ENCODE assay signal across 19 cellular contexts in genomic region chr9:16316406-16316805, GRCh38.
DNase-seq lines count a peak whose midpoint lies in the region; TF ChIP-seq lines count a peak whose summit lies in the region.
"Had no signal": no experiment of that assay in that cellular context is flagged by ENCODE, and none has a peak within 500 bp of the region (broad histone marks: within the 10 kb centered on the region; RNA-seq: fewer than 3 reads in every experiment).

No MANE protein-coding gene starts in this region.

- no peaks in the 10 kb centered on the region for H4K20me1 ChIP-seq in BLaER1
- H4K20me1 ChIP-seq: BLaER1 treated with 17β-estradiol and CSF1 and Interleukin-3, amounts not matched to agents 10 nM and 100 nM had no signal

- DNase-seq in NCI-H1092 treated with DMSO at 0.1 percent for 48 hours (lab: John Stamatoyannopoulos, UW) = peak; percentile 11
- DNase-seq in islet precursor cell = peak; percentile 49
- DNase-seq in osteocyte (ENCODE audit: extremely low spot score, unreplicated experiment) = no peak
- DNase-seq in cerebellar cortex (ENCODE audit: low spot score) = no peak
- no peak for DNase-seq in effector memory CD4-positive, alpha-beta T cell
- no peak for DNase-seq in HUDEP-2 (lab: John Stamatoyannopoulos, UW; ENCODE audit: unreplicated experiment in 76 of 76)
- DNase-seq: Calu3; CD8-positive, alpha-beta T cell; DMS53; EL; GOT3; KBM-7; NCI-H1417; NCI-H187 treated with DMSO at 0.1 percent for 48 hours; NCI-H748 treated with DMSO at 0.1 percent for 48 hours; PC-3 had no signal

- no peaks in the 10 kb centered on the region for H3K9me3 Mint-ChIP-seq in osteocyte (ENCODE audit: unreplicated experiment)
- H3K9me3 Mint-ChIP-seq: CD8-positive, alpha-beta T cell had no signal

- H3K4me3 ChIP-seq in BLaER1 = no peak overlapping the region
- H3K4me3 ChIP-seq in effector memory CD4-positive, alpha-beta T cell (ENCODE audit: insufficient read depth, low read depth, low read length, poor library complexity, severe bottlenecking) = no peak overlapping the region
- H3K4me3 ChIP-seq: A549; BLaER1 treated with 17β-estradiol and CSF1 and Interleukin-3, amounts not matched to agents 10 nM and 100 nM had no signal

- H3K9me3 ChIP-seq in BLaER1 = no peaks in the 10 kb centered on the region
- no peaks in the 10 kb centered on the region for H3K9me3 ChIP-seq in effector memory CD4-positive, alpha-beta T cell (ENCODE audit: control insufficient read depth, low read length)
- H3K9me3 ChIP-seq: A549; BLaER1 treated with 17β-estradiol and CSF1 and Interleukin-3, amounts not matched to agents 10 nM and 100 nM had no signal

- no peaks in the 10 kb centered on the region for H3K36me3 Mint-ChIP-seq in osteocyte (ENCODE audit: unreplicated experiment)
- H3K36me3 Mint-ChIP-seq: CD8-positive, alpha-beta T cell had no signal

- H3K27ac ChIP-seq in BLaER1 = no peak overlapping the region
- no peak overlapping the region for H3K27ac ChIP-seq in effector memory CD4-positive, alpha-beta T cell (ENCODE audit: insufficient read depth, low read length, poor library complexity, severe bottlenecking)
- H3K27ac ChIP-seq: BLaER1 treated with 17β-estradiol and CSF1 and Interleukin-3, amounts not matched to agents 10 nM and 100 nM had no signal

- TF ChIP-seq CTCF in osteocyte (IDR thresholded peaks at IDR 0.05) = no peak

- peak overlapping the region; percentile 34 for H3K27ac Mint-ChIP-seq in osteocyte (ENCODE audit: unreplicated experiment)
- H3K27ac Mint-ChIP-seq: CD8-positive, alpha-beta T cell had no signal

- no peaks in the 10 kb centered on the region for H3K27me3 Mint-ChIP-seq in osteocyte (ENCODE audit: unreplicated experiment)

- no peak overlapping the region for H3K9ac ChIP-seq in BLaER1
- H3K9ac ChIP-seq: BLaER1 treated with 17β-estradiol and CSF1 and Interleukin-3, amounts not matched to agents 10 nM and 100 nM had no signal

- no peak overlapping the region for H3K4me3 Mint-ChIP-seq in osteocyte (ENCODE audit: unreplicated experiment)
- H3K4me3 Mint-ChIP-seq: CD8-positive, alpha-beta T cell had no signal

- H3K4me2 ChIP-seq in BLaER1 = peak overlapping the region; percentile 12; the same call in 1 of the 2 replicates
- H3K4me2 ChIP-seq: A549 had no signal

- H3K4me1 ChIP-seq in BLaER1 = peaks cover 13% of the 10 kb centered on the region; the same call in 1 of the 2 replicates
- no peaks in the 10 kb centered on the region for H3K4me1 ChIP-seq in effector memory CD4-positive, alpha-beta T cell (ENCODE audit: control insufficient read depth, insufficient read depth, low read length, poor library complexity, severe bottlenecking)

- H3K27me3 ChIP-seq in BLaER1 = no peaks in the 10 kb centered on the region
- H3K27me3 ChIP-seq in effector memory CD4-positive, alpha-beta T cell (replicated peaks; ENCODE audit: control insufficient read depth, insufficient read depth, low read length, poor library complexity, severe bottlenecking) = no peaks in the 10 kb centered on the region
- H3K27me3 ChIP-seq: BLaER1 treated with 17β-estradiol and CSF1 and Interleukin-3, amounts not matched to agents 10 nM and 100 nM had no signal

- peaks cover 30% of the 10 kb centered on the region for H3K4me1 Mint-ChIP-seq in osteocyte (ENCODE audit: unreplicated experiment)

- no peaks in the 10 kb centered on the region for H3K36me3 ChIP-seq in BLaER1
- H3K36me3 ChIP-seq in effector memory CD4-positive, alpha-beta T cell (ENCODE audit: control insufficient read depth, insufficient read depth, low read length) = no peaks in the 10 kb centered on the region
- H3K36me3 ChIP-seq: BLaER1 treated with 17β-estradiol and CSF1 and Interleukin-3, amounts not matched to agents 10 nM and 100 nM had no signal

Comparison
In these comparisons a context has a peak if more than half of its experiments do, and no peak if none do; other contexts are left out.
1. DNase-seq: peak in NCI-H1092 treated with DMSO at 0.1 percent for 48 hours (single experiment) and islet precursor cell (single experiment); none in osteocyte (single experiment), cerebellar cortex (single experiment), effector memory CD4-positive, alpha-beta T cell (0 of 3) and HUDEP-2 (0 of 76).